ENCODE assay signal across 8 cellular contexts in genomic region chr12:6606331-6607131, GRCh38. TPM values are rescaled to one million over a fixed set of nuclear protein-coding genes. Genes with fewer than 3 reads are reported as not detected.
A peak's percentile ranks its signal among the peaks of the same experiment; 100 is the strongest.
DNase-seq lines count a peak whose midpoint lies in the region; ATAC-seq and TF ChIP-seq lines count a peak whose summit lies in the region.

No MANE protein-coding gene starts in this region.

- TF ChIP-seq POLR2A in heart left ventricle (IDR thresholded peaks at IDR 0.05) = peak in 1 of 2 donors; percentile 13

- H3K9me3 ChIP-seq in SJCRH30 (replicated peaks) = no peaks in the 10 kb centered on the region
- H3K9me3 ChIP-seq in heart left ventricle = peaks cover 0 to 8% (median 0%) of the 10 kb centered on the region in 12 donors
- H3K9me3 ChIP-seq in parathyroid adenoma (ENCODE audit: control insufficient read depth, low read length) = no peaks in the 10 kb centered on the region

- 0 to 1% (median 1%) methylated on average over 16 to 70 of the region's 70 CpGs for WGBS in heart left ventricle, 4 donors

- H3K9me3 Mint-ChIP-seq in activated naive CD8-positive, alpha-beta T cell treated with anti-CD3 and anti-CD28 coated beads for 36 hours = no peaks in the 10 kb centered on the region

- peak overlapping the region; percentile 98 for H3K9ac ChIP-seq in parathyroid adenoma

- ATAC-seq in heart left ventricle (peak; percentile 54 to 70 (median 67)), HG03159 (IDR thresholded peaks at IDR 0.05; ENCODE audit: unreplicated experiment) (no peak)

- H3K27ac Mint-ChIP-seq in activated naive CD8-positive, alpha-beta T cell treated with anti-CD3 and anti-CD28 coated beads for 36 hours = peak overlapping the region; percentile 88

- H3K27ac ChIP-seq in SJCRH30 = peak overlapping the region; percentile 21; the same call in 1 of the 2 replicates
- H3K27ac ChIP-seq in heart left ventricle = peak overlapping the region; percentile 93 to 100 (median 99)
- peak overlapping the region; percentile 98 for H3K27ac ChIP-seq in parathyroid adenoma

- H3K79me2 ChIP-seq in parathyroid adenoma = peaks cover 45% of the 10 kb centered on the region

- peak overlapping the region; percentile 70 for H2AFZ ChIP-seq in parathyroid adenoma

- no peaks in the 10 kb centered on the region for H3K27me3 Mint-ChIP-seq in activated naive CD8-positive, alpha-beta T cell treated with anti-CD3 and anti-CD28 coated beads for 36 hours

- H3K27me3 ChIP-seq in SJCRH30 = no peaks in the 10 kb centered on the region
- no peaks in the 10 kb centered on the region for H3K27me3 ChIP-seq in heart left ventricle
- H3K27me3 ChIP-seq in parathyroid adenoma (ENCODE audit: control insufficient read depth, insufficient read depth, low read length) = no peaks in the 10 kb centered on the region

- peak; percentile 53 for DNase-seq in NCI-H2227 (lab: John Stamatoyannopoulos, UW; ENCODE audit: unreplicated experiment)
- no peak for DNase-seq in NCI-H2227 treated with DMSO at 0.1 percent for 48 hours (lab: John Stamatoyannopoulos, UW)
- DNase-seq in SJCRH30 = peak; percentile 53 to 58
- peak; percentile 61 for DNase-seq in activated naive CD8-positive, alpha-beta T cell treated with anti-CD3 and anti-CD28 coated beads for 36 hours
- peak; percentile 85 to 89 (median 87) for DNase-seq in heart left ventricle
- DNase-seq in NCI-H524 treated with DMSO at 0.1 percent for 48 hours (lab: John Stamatoyannopoulos, UW) = no peak

- H3K4me3 ChIP-seq in SJCRH30 (peak overlapping the region; percentile 91), heart left ventricle (peak overlapping the region; percentile 54 to 100 (median 97)), parathyroid adenoma (ENCODE audit: low read depth, low read length) (peak overlapping the region; percentile 80)

- TF ChIP-seq CTCF in heart left ventricle (IDR thresholded peaks at IDR 0.05) = no peak
- TF ChIP-seq CTCF in parathyroid adenoma (IDR thresholded peaks at IDR 0.05) = no peak

- H3K36me3 Mint-ChIP-seq in activated naive CD8-positive, alpha-beta T cell treated with anti-CD3 and anti-CD28 coated beads for 36 hours = peaks cover 39% of the 10 kb centered on the region

- H3K4me1 ChIP-seq in SJCRH30 (peaks cover 42% of the 10 kb centered on the region), heart left ventricle (peaks cover 9 to 55% (median 44%) of the 10 kb centered on the region in 12 donors), parathyroid adenoma (peaks cover 42% of the 10 kb centered on the region)

- no peak overlapping the region for H3K4me3 Mint-ChIP-seq in activated naive CD8-positive, alpha-beta T cell treated with anti-CD3 and anti-CD28 coated beads for 36 hours

- intact Hi-C loops in heart left ventricle (cut with DNase I) = loop anchor here in 2 of 10 donors (2.0 to 5.0 kb wide), 2 partner anchors 38 to 39 kb away; partner anchors contain the start of gene NOP2 (in 2 of the 2)

- peaks cover 45% of the 10 kb centered on the region for H3K4me1 Mint-ChIP-seq in activated naive CD8-positive, alpha-beta T cell treated with anti-CD3 and anti-CD28 coated beads for 36 hours

- peaks cover 33% of the 10 kb centered on the region for H3K36me3 ChIP-seq in SJCRH30
- H3K36me3 ChIP-seq in heart left ventricle = peaks cover 0 to 29% (median 13%) of the 10 kb centered on the region in 9 donors
- H3K36me3 ChIP-seq in parathyroid adenoma (ENCODE audit: control insufficient read depth, insufficient read depth, low read length) = no peaks in the 10 kb centered on the region

- peak overlapping the region; percentile 98 for H3K4me2 ChIP-seq in parathyroid adenoma (ENCODE audit: low read length)

RNA-seq across cellular contexts. Expression of gene CHD4, which starts 0.6 kb away (rescaled TPM):
- total RNA-seq in SJCRH30 (2014; rRNA removed; shearing (Covaris generic)) = 300 and 311 TPM in 2 replicates
- 100 to 1,000 TPM; 262 to 293 TPM for total RNA-seq in activated naive CD8-positive, alpha-beta T cell treated with anti-CD3 and anti-CD28 coated beads for 36 hours
- total RNA-seq in heart left ventricle = 100 to 1,000 TPM; 131 to 237 (median 160) TPM
- 100 to 1,000 TPM; 144 to 189 TPM for polyA plus RNA-seq in heart left ventricle

RNA-seq across cellular contexts. Expression of gene LPAR5, which starts 29.2 kb away (rescaled TPM):
- not detected in 2 replicates for total RNA-seq in SJCRH30 (2014; rRNA removed; shearing (Covaris generic))
- total RNA-seq in activated naive CD8-positive, alpha-beta T cell treated with anti-CD3 and anti-CD28 coated beads for 36 hours = 1 to 10 TPM; 7.3 to 7.9 TPM
- total RNA-seq in heart left ventricle = 10 to 100 TPM in 1 of 9 donors, 1 to 10 TPM in 8; 3.7 to 11.7 (median 4.8) TPM
- polyA plus RNA-seq in heart left ventricle = 1 to 10 TPM; 3.5 to 4.7 TPM

RNA-seq across cellular contexts. Expression of gene NOP2, which starts 38.4 kb away (rescaled TPM):
- total RNA-seq in SJCRH30 (2014; rRNA removed; shearing (Covaris generic)) = 63.8 and 67.7 TPM in 2 replicates
- total RNA-seq in activated naive CD8-positive, alpha-beta T cell treated with anti-CD3 and anti-CD28 coated beads for 36 hours = 100 to 1,000 TPM; 151 to 153 TPM
- 10 to 100 TPM; 12.9 to 23.8 (median 16.5) TPM for total RNA-seq in heart left ventricle
- polyA plus RNA-seq in heart left ventricle = 10 to 100 TPM; 15.4 to 30.1 TPM

RNA-seq across cellular contexts. Expression of gene ACRBP, which starts 40.7 kb away (rescaled TPM):
- 0.28 TPM in 1 of 2 replicates, not detected in the other for total RNA-seq in SJCRH30 (2014; rRNA removed; shearing (Covaris generic))
- total RNA-seq in activated naive CD8-positive, alpha-beta T cell treated with anti-CD3 and anti-CD28 coated beads for 36 hours = 1 to 10 TPM in 1 of 2 experiments, under 1 TPM in 1; 0.86 to 1.2 TPM
- total RNA-seq in heart left ventricle = 1 to 10 TPM in 4 of 9 donors, under 1 TPM in 4, not detected in 1; 0.32 to 7.2 (median 0.99) TPM
- polyA plus RNA-seq in heart left ventricle = under 1 TPM; 0.34 to 0.60 TPM

RNA-seq across cellular contexts. Expression of gene IFFO1, which starts 50.7 kb away (rescaled TPM):
- 10.3 and 13.8 TPM in 2 replicates for total RNA-seq in SJCRH30 (2014; rRNA removed; shearing (Covaris generic))
- total RNA-seq in activated naive CD8-positive, alpha-beta T cell treated with anti-CD3 and anti-CD28 coated beads for 36 hours = 1 to 10 TPM; 7.2 to 8.1 TPM
- 10 to 100 TPM; 13.2 to 27.5 (median 15.0) TPM for total RNA-seq in heart left ventricle
- polyA plus RNA-seq in heart left ventricle = 10 to 100 TPM; 10.3 to 15.4 TPM

Comparison
In these comparisons a context has a peak if more than half of its experiments do, and no peak if none do; other contexts are left out.
1. DNase-seq: peak in NCI-H2227 (single experiment), SJCRH30 (2 of 2), activated naive CD8-positive, alpha-beta T cell treated with anti-CD3 and anti-CD28 coated beads for 36 hours (single experiment) and heart left ventricle (5 of 5); none in NCI-H2227 treated with DMSO at 0.1 percent for 48 hours (single experiment) and NCI-H524 treated with DMSO at 0.1 percent for 48 hours (single experiment).
2. H3K27ac ChIP-seq: peak in every context shown above with its lines; median percentile 99 in heart left ventricle; 98 in parathyroid adenoma; 21 in SJCRH30.
3. Peak in every context shown above with its lines, with median percentiles within 50 percentile points of each other: H3K4me3 ChIP-seq.